ENCODE assay signal across 21 cellular contexts in the genomic region with DNA sequence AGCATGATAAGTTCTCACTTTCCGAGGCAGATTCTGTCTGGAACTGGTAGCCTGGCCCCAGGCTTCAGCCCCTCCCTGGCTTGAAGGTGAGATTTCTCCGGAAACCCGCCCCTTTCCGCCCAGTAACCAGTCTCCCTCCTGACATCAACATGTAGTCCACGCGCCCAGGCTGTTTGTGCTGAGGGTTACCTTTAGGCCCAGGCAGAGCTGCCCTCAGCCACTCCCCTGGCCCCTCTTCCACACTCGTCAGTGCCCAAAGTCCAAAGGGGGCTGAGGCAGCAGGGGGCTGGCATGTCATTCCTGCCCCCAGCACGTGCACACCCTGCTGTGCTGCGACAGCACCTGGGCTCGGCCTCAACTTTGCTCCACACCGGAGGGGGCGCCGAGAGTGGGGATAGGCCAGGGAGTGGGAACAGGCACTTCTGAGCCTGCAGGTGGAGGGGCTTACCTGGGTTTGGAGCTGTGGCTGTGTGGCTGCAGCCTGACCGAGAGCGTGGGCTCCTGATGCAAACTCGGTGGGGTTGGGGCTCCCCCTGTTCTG.
"Had no signal": no experiment of that assay in that cellular context is flagged by ENCODE, and none has a peak within 500 bp of the region (broad histone marks: within the 10 kb centered on the region; RNA-seq: fewer than 3 reads in every experiment).

No MANE protein-coding gene starts in this region.

- H3K36me3 ChIP-seq: adrenal gland, breast epithelium, gastrocnemius medialis, heart right ventricle, lower lobe of right lung, prostate gland, right atrium auricular region, suprapubic skin had no signal

- H3K27ac ChIP-seq: adrenal gland, breast epithelium, coronary artery, gastrocnemius medialis, heart right ventricle, lower lobe of right lung, prostate gland, right atrium auricular region, skin epidermis, suprapubic skin, VCaP had no signal

- ATAC-seq: activated naive CD4-positive, alpha-beta T cell treated with anti-CD3 and anti-CD28 coated beads, Interleukin-2, amount 50 U/mL, for 72 hours; esophagus mucosa; gastrocnemius medialis; left colon had no signal

- FAIRE-seq: astrocyte had no signal

- H3K27me3 ChIP-seq: adrenal gland, breast epithelium, gastrocnemius medialis, heart right ventricle, right atrium auricular region, suprapubic skin had no signal

- DNase-seq: activated CD4-positive, alpha-beta T cell treated with anti-CD3 and anti-CD28 coated beads, Interleukin-2, amount 50 U/mL, for 48 hours; activated gamma-delta T cell treated with Interleukin-2 at 50 U/mL for 16 hours; activated T-cell treated with anti-CD3 and anti-CD28 coated beads for 4 hours; adrenal gland; effector CD4-positive, alpha-beta T cell; gastrocnemius medialis; heart right ventricle; left colon; lower lobe of right lung; nephron progenitor cell; trophoblast cell had no signal

- H3K9me3 ChIP-seq: adrenal gland, breast epithelium, gastrocnemius medialis, heart right ventricle, lower lobe of right lung, prostate gland, right atrium auricular region, suprapubic skin had no signal

- H3K4me1 ChIP-seq: adrenal gland, breast epithelium, gastrocnemius medialis, lower lobe of right lung, prostate gland, right atrium auricular region, suprapubic skin had no signal

- H3K4me3 ChIP-seq: adrenal gland, breast epithelium, coronary artery, gastrocnemius medialis, heart right ventricle, lower lobe of right lung, prostate gland, right atrium auricular region, skin epidermis, suprapubic skin had no signal
